15 cellular contexts compared by ENCODE assay signal in the genomic region with DNA sequence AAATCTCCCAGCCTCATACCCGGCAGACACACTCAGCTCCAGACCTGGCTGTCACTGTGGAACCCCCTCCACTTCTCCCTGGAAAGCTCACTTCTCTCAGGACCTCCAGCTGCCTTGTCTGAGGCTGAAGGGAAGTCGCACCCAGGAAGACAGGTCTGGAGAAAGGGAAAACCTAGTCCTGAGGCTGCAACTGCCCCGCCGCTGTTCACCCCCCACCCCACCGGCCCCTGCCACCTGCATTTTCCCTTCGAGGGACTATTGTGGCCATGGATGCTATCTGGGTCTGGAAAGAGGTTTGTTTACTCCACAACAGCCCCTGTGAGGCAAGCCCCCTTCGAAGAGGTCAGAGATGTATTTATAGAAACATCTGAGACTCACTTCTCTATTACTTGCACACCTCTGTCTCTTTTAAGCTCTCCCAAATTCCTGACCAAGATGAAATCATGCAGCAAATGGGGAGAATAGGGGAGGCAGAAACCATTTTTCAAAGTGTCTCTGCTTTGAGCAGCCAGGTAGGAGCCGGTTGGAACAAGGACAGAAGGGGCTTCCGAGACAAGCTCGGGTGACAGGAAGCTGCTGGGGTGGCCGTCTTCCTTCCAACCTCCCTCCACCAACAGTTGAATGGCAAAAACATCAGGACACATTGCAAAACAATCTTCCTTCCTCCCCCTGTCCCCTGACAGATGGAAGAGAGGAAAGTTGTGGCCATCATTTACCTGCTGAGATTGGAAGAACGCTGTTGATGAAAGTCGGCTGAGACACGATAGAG. TPM values are rescaled to one million over a fixed set of nuclear protein-coding genes. Genes with fewer than 3 reads are reported as not detected.
DNase-seq lines count a peak whose midpoint lies in the region; ATAC-seq, FAIRE-seq and TF ChIP-seq lines count a peak whose summit lies in the region.
"Had no signal": no experiment of that assay in that cellular context is flagged by ENCODE, and none has a peak within 500 bp of the region (broad histone marks: within the 10 kb centered on the region; RNA-seq: fewer than 3 reads in every experiment).

No MANE protein-coding gene starts in this region.

- no peak overlapping the region for H2BK15ac ChIP-seq in mesendoderm (replicated peaks; ENCODE audit: low read depth)

- H2BK120ac ChIP-seq in mesendoderm (ENCODE audit: low read depth, low read length) = no peak overlapping the region

- H3K4ac ChIP-seq in mesendoderm (ENCODE audit: low read depth, low read length) = no peak overlapping the region

- POLR2A ChIA-PET in CD8-positive, alpha-beta memory T cell (lab: Charles Lee) = no interaction called here
- POLR2A ChIA-PET in activated CD8-positive, alpha-beta T cell treated with anti-CD3 and anti-CD28 coated beads for 36 hours (lab: Charles Lee) = no interaction called here
- POLR2A ChIA-PET in GM10248 (lab: Yijun Ruan, JAX) = no interaction called here

- no peak for DNase-seq in CD8-positive, alpha-beta memory T cell
- no peak for DNase-seq in activated CD8-positive, alpha-beta T cell treated with anti-CD3 and anti-CD28 coated beads for 36 hours
- DNase-seq in mesendoderm = peak; percentile 29
- DNase-seq in pancreas = no peak
- DNase-seq in GM10248 (ENCODE audit: extremely low spot score) = no peak
- DNase-seq in MG63 = no peak
- DNase-seq in HTR-8/SVneo (ENCODE audit: insufficient read length, low spot score) = no peak
- DNase-seq: activated gamma-delta T cell, esophagus squamous epithelium, naive B cell, NCI-H69, SHP77, testis had no signal

- no peak overlapping the region for H4K8ac ChIP-seq in mesendoderm (ENCODE audit: low read depth, low read length)

- H3K4me1 ChIP-seq in BLaER1 (peaks cover 24% of the 10 kb centered on the region), mesendoderm (ENCODE audit: control insufficient read depth, low read depth, low read length) (peaks cover 2% of the 10 kb centered on the region), pancreas (no peaks in the 10 kb centered on the region)
- peaks cover 11% of the 10 kb centered on the region for H3K4me1 ChIP-seq in CD8-positive, alpha-beta memory T cell (ENCODE audit: insufficient read depth, low read length)
- H3K4me1 ChIP-seq: esophagus squamous epithelium, testis had no signal

- H3K4me3 ChIP-seq in BLaER1 (no peak overlapping the region), mesendoderm (ENCODE audit: low read length) (no peak overlapping the region), pancreas (no peak overlapping the region), MG63 (no peak overlapping the region)
- H3K4me3 ChIP-seq in CD8-positive, alpha-beta memory T cell (ENCODE audit: low read length) = no peak overlapping the region
- H3K4me3 ChIP-seq: esophagus squamous epithelium, testis had no signal

- peak overlapping the region; percentile 40 for H3K27ac ChIP-seq in BLaER1
- no peak overlapping the region for H3K27ac ChIP-seq in CD8-positive, alpha-beta memory T cell (ENCODE audit: low read depth, low read length)
- no peak overlapping the region for H3K27ac ChIP-seq in mesendoderm (ENCODE audit: low read depth, low read length)
- no peak overlapping the region for H3K27ac ChIP-seq in pancreas
- H3K27ac ChIP-seq: C4-2B, esophagus squamous epithelium, testis had no signal

- peak overlapping the region; percentile 49 for H3K56ac ChIP-seq in mesendoderm (ENCODE audit: low read length)

- no peak overlapping the region for H4K5ac ChIP-seq in mesendoderm (ENCODE audit: low read length)

- FAIRE-seq in pancreas (lab: Jason Lieb, UNC) = no peak
- FAIRE-seq in HTR-8/SVneo (lab: Jason Lieb, UNC) = no peak

- H3K4me2 ChIP-seq in BLaER1 (peak overlapping the region; percentile 70), mesendoderm (ENCODE audit: low read length) (no peak overlapping the region)

- H3K36me3 ChIP-seq in BLaER1 (no peaks in the 10 kb centered on the region), mesendoderm (ENCODE audit: control insufficient read depth, insufficient read depth, low read length) (no peaks in the 10 kb centered on the region), pancreas (no peaks in the 10 kb centered on the region), MG63 (no peaks in the 10 kb centered on the region)
- H3K36me3 ChIP-seq in CD8-positive, alpha-beta memory T cell (ENCODE audit: insufficient read depth, low read length) = no peaks in the 10 kb centered on the region
- H3K36me3 ChIP-seq: esophagus squamous epithelium had no signal

- peaks cover 0 to 3% of the 10 kb centered on the region in 2 donors for H3K27me3 Mint-ChIP-seq in CD8-positive, alpha-beta memory T cell
- H3K27me3 Mint-ChIP-seq in activated CD8-positive, alpha-beta T cell treated with anti-CD3 and anti-CD28 coated beads for 36 hours = peaks cover 5% of the 10 kb centered on the region

- peak overlapping the region; percentile 62 to 92 (median 87) for H3K4me3 Mint-ChIP-seq in CD8-positive, alpha-beta memory T cell
- peak overlapping the region; percentile 55 for H3K4me3 Mint-ChIP-seq in activated CD8-positive, alpha-beta T cell treated with anti-CD3 and anti-CD28 coated beads for 36 hours

- peaks cover 6% of the 10 kb centered on the region; the same call in 1 of the 2 replicates for H3K9me3 ChIP-seq in BLaER1
- H3K9me3 ChIP-seq in CD8-positive, alpha-beta memory T cell (ENCODE audit: low read length) = no peaks in the 10 kb centered on the region
- H3K9me3 ChIP-seq in pancreas = no peaks in the 10 kb centered on the region
- no peaks in the 10 kb centered on the region for H3K9me3 ChIP-seq in MG63
- H3K9me3 ChIP-seq: esophagus squamous epithelium, testis had no signal

- WGBS in mesendoderm (ENCODE audit: extremely low coverage, insufficient coverage, low lambda C conversion rate) = no CpG with 5 or more reads among the region's 14 CpGs
- WGBS in pancreas, 2 donors = 65% methylated on average over 14 of the region's 14 CpGs

- H2BK5ac ChIP-seq in mesendoderm (ENCODE audit: low read length) = no peak overlapping the region

- no peaks in the 10 kb centered on the region for H3K79me1 ChIP-seq in mesendoderm (ENCODE audit: low read length)

- H2AK5ac ChIP-seq in mesendoderm (ENCODE audit: low read length) = no peak overlapping the region

- H3K18ac ChIP-seq in mesendoderm (ENCODE audit: low read length) = no peak overlapping the region

- peaks cover 31 to 35% (median 33%) of the 10 kb centered on the region in 3 donors for H3K4me1 Mint-ChIP-seq in CD8-positive, alpha-beta memory T cell
- H3K4me1 Mint-ChIP-seq in activated CD8-positive, alpha-beta T cell treated with anti-CD3 and anti-CD28 coated beads for 36 hours (ENCODE audit: low read depth) = peaks cover 17% of the 10 kb centered on the region

- TF ChIP-seq CTCF in activated CD8-positive, alpha-beta T cell treated with anti-CD3 and anti-CD28 coated beads for 36 hours (IDR thresholded peaks at IDR 0.05) = no peak
- TF ChIP-seq CTCF in pancreas (IDR thresholded peaks at IDR 0.05) (no peak), GM10248 (IDR thresholded peaks at IDR 0.05; ENCODE audit: control extremely low read depth, extremely low read depth, low read depth, missing control alignments) (no peak)

- peak overlapping the region; percentile 35 for H3K23ac ChIP-seq in mesendoderm (ENCODE audit: low read length)

- H3K79me2 ChIP-seq in mesendoderm (ENCODE audit: control insufficient read depth, insufficient read depth, low read length) = no peaks in the 10 kb centered on the region

- intact Hi-C loops in activated CD8-positive, alpha-beta T cell treated with anti-CD3 and anti-CD28 coated beads for 36 hours (cut with micrococcal nuclease) = no loop called here
- intact Hi-C loops in pancreas (cut with DNase I) = no loop called here

- H3K9ac ChIP-seq in BLaER1 (no peak overlapping the region), mesendoderm (ENCODE audit: low read length) (no peak overlapping the region)

- peaks cover 0 to 2% (median 0%) of the 10 kb centered on the region in 3 donors for H3K36me3 Mint-ChIP-seq in CD8-positive, alpha-beta memory T cell
- H3K36me3 Mint-ChIP-seq in activated CD8-positive, alpha-beta T cell treated with anti-CD3 and anti-CD28 coated beads for 36 hours (ENCODE audit: low read depth) = no peaks in the 10 kb centered on the region

- H3K27ac Mint-ChIP-seq in CD8-positive, alpha-beta memory T cell = peak overlapping the region; percentile 31 to 98 (median 90)
- peak overlapping the region; percentile 17 for H3K27ac Mint-ChIP-seq in activated CD8-positive, alpha-beta T cell treated with anti-CD3 and anti-CD28 coated beads for 36 hours

- no peaks in the 10 kb centered on the region for H4K20me1 ChIP-seq in BLaER1

- CTCF ChIA-PET in CD8-positive, alpha-beta memory T cell (lab: Charles Lee) = no interaction called here
- CTCF ChIA-PET in activated CD8-positive, alpha-beta T cell treated with anti-CD3 and anti-CD28 coated beads for 36 hours (lab: Charles Lee) = interaction anchor here (1.3 to 2.6 kb wide), 5 partner anchors 9 to 116 kb away, joined by 3 to 9 read pairs (median 5); no protein-coding TSS in a partner anchor
- CTCF ChIA-PET in GM10248 (lab: Yijun Ruan, JAX) = interaction anchor here (1.4 to 2.7 kb wide), 3 partner anchors 14 to 36 kb away, joined by 3 to 9 read pairs (median 5); no protein-coding TSS in a partner anchor

- no peaks in the 10 kb centered on the region for H3K27me3 ChIP-seq in BLaER1
- no peaks in the 10 kb centered on the region for H3K27me3 ChIP-seq in CD8-positive, alpha-beta memory T cell (ENCODE audit: insufficient read depth, low read length, poor library complexity, severe bottlenecking)
- H3K27me3 ChIP-seq in mesendoderm (ENCODE audit: insufficient read depth, low read length, poor library complexity) = no peaks in the 10 kb centered on the region
- no peaks in the 10 kb centered on the region for H3K27me3 ChIP-seq in pancreas
- no peaks in the 10 kb centered on the region for H3K27me3 ChIP-seq in MG63
- H3K27me3 ChIP-seq: esophagus squamous epithelium, testis had no signal

- no peaks in the 10 kb centered on the region for H3K9me3 Mint-ChIP-seq in CD8-positive, alpha-beta memory T cell
- H3K9me3 Mint-ChIP-seq in activated CD8-positive, alpha-beta T cell treated with anti-CD3 and anti-CD28 coated beads for 36 hours = no peaks in the 10 kb centered on the region

- ATAC-seq in activated CD8-positive, alpha-beta T cell treated with anti-CD3 and anti-CD28 coated beads for 36 hours = no peak
- no peak for ATAC-seq in pancreas

RNA-seq across cellular contexts. Expression of gene COLQ, which starts 0.5 kb away (rescaled TPM):
- 1 to 10 TPM; 1.1 to 1.6 TPM for total RNA-seq in CD8-positive, alpha-beta memory T cell
- 17.3 TPM for polyA plus RNA-seq in CD8-positive, alpha-beta memory T cell
- total RNA-seq in activated CD8-positive, alpha-beta T cell treated with anti-CD3 and anti-CD28 coated beads for 36 hours = 1 to 10 TPM; 2.3 to 2.9 TPM
- polyA plus RNA-seq in mesendoderm (2013, experiment 1 of 2) = 0.66 TPM
- polyA plus RNA-seq in mesendoderm (2013, experiment 2 of 2) = 0.56 TPM
- 1 to 10 TPM in 2 of 6 donors, under 1 TPM in 4; 0.28 to 1.5 (median 0.62) TPM for total RNA-seq in pancreas
- polyA plus RNA-seq in pancreas = 1 to 10 TPM; 1.9 to 3.1 TPM
- not detected in 2 replicates for total RNA-seq in MG63 (2014; rRNA removed; shearing (Covaris generic); ENCODE audit: low replicate concordance)
